ENCODE assay signal across 19 cellular contexts in genomic region chr3:157938154-157938774, GRCh38.
A peak's percentile ranks its signal among the peaks of the same experiment; 100 is the strongest.
DNase-seq lines count a peak whose midpoint lies in the region; ATAC-seq, FAIRE-seq and TF ChIP-seq lines count a peak whose summit lies in the region.
"Had no signal": no experiment of that assay in that cellular context is flagged by ENCODE, and none has a peak within 500 bp of the region (broad histone marks: within the 10 kb centered on the region; RNA-seq: fewer than 3 reads in every experiment).

No MANE protein-coding gene starts in this region.

- H3K36me3 ChIP-seq in ACC112 (ENCODE audit: insufficient read depth, low read length) = no peaks in the 10 kb centered on the region
- H3K36me3 ChIP-seq: tibial artery had no signal

- no peaks in the 10 kb centered on the region for H3K27me3 Mint-ChIP-seq in activated CD4-positive, alpha-beta T cell treated with anti-CD3 and anti-CD28 coated beads, Interleukin-2, amount 10 ng/mL, durations not matched to agents 7 days and 5 days

- H3K9me3 Mint-ChIP-seq in activated CD4-positive, alpha-beta T cell treated with anti-CD3 and anti-CD28 coated beads, Interleukin-2, amount 10 ng/mL, durations not matched to agents 7 days and 5 days = no peaks in the 10 kb centered on the region

- H2AFZ ChIP-seq in ACC112 (ENCODE audit: low read length, unreplicated experiment) = peak overlapping the region; percentile 32

- H3K4me3 Mint-ChIP-seq in activated CD4-positive, alpha-beta T cell treated with anti-CD3 and anti-CD28 coated beads, Interleukin-2, amount 10 ng/mL, durations not matched to agents 7 days and 5 days = no peak overlapping the region

- no peaks in the 10 kb centered on the region for H3K4me1 Mint-ChIP-seq in activated CD4-positive, alpha-beta T cell treated with anti-CD3 and anti-CD28 coated beads, Interleukin-2, amount 10 ng/mL, durations not matched to agents 7 days and 5 days

- H3K36me3 Mint-ChIP-seq in activated CD4-positive, alpha-beta T cell treated with anti-CD3 and anti-CD28 coated beads, Interleukin-2, amount 10 ng/mL, durations not matched to agents 7 days and 5 days (ENCODE audit: low read depth) = no peaks in the 10 kb centered on the region

- ATAC-seq in SK-N-SH treated with all-trans-retinoic acid at 6 μM for 48 hours (peak; percentile 93), GM19397 (IDR thresholded peaks at IDR 0.05; ENCODE audit: unreplicated experiment) (no peak)

- no peak overlapping the region for H3K27ac ChIP-seq in ACC112 (ENCODE audit: low read depth, low read length)
- H3K27ac ChIP-seq: tibial artery had no signal

- no peak for FAIRE-seq in RCC 7860 (lab: Jason Lieb, UNC)

- POLR2A ChIA-PET in activated CD4-positive, alpha-beta T cell treated with anti-CD3 and anti-CD28 coated beads, Interleukin-2, amount 10 ng/mL, durations not matched to agents 7 days and 5 days (lab: Charles Lee) = no interaction called here

- DNase-seq in KG1 (lab: John Stamatoyannopoulos, UW) = peak; percentile 24
- DNase-seq in fibroblast of gingiva (ENCODE audit: low read depth) = peak; percentile 60
- DNase-seq in RCC 7860 (ENCODE audit: low spot score) = no peak
- no peak for DNase-seq in activated CD4-positive, alpha-beta T cell treated with anti-CD3 and anti-CD28 coated beads, Interleukin-2, amount 10 ng/mL, durations not matched to agents 7 days and 5 days
- no peak for DNase-seq in NCI-H1105 (lab: John Stamatoyannopoulos, UW)
- DNase-seq: activated CD4-positive, alpha-beta T cell treated with anti-CD3 and anti-CD28 coated beads for 4 hours; anterior cingulate cortex; DMS153; effector memory CD4-positive, alpha-beta T cell; head of caudate nucleus; kidney glomerular epithelial cell; MM.1S; NCI-H2171 treated with DMSO at 0.1 percent for 48 hours; posterior cingulate gyrus; T-helper 1 cell had no signal

- H3K27me3 ChIP-seq in ACC112 (ENCODE audit: insufficient read depth, low read length) = no peaks in the 10 kb centered on the region
- H3K27me3 ChIP-seq: tibial artery had no signal

- H3K4me1 ChIP-seq in ACC112 (ENCODE audit: control insufficient read depth, insufficient read depth, low read length, unreplicated experiment) = peaks cover 10% of the 10 kb centered on the region

- CTCF ChIA-PET in activated CD4-positive, alpha-beta T cell treated with anti-CD3 and anti-CD28 coated beads, Interleukin-2, amount 10 ng/mL, durations not matched to agents 7 days and 5 days (lab: Charles Lee) = no interaction called here

- no peak overlapping the region for H3K4me3 ChIP-seq in ACC112 (ENCODE audit: low read depth, low read length)
- H3K4me3 ChIP-seq: tibial artery had no signal

- no peak overlapping the region for H3K27ac Mint-ChIP-seq in activated CD4-positive, alpha-beta T cell treated with anti-CD3 and anti-CD28 coated beads, Interleukin-2, amount 10 ng/mL, durations not matched to agents 7 days and 5 days

- no peaks in the 10 kb centered on the region for H3K79me2 ChIP-seq in ACC112 (ENCODE audit: control insufficient read depth, insufficient read depth, low read length, unreplicated experiment)

TF ChIP-seq in SK-N-SH treated with all-trans-retinoic acid at 6 μM for 48 hours, 23 proteins besides CTCF, POLR2A, EP300 and RAD21:
- TF ChIP-seq, protein P1, sequence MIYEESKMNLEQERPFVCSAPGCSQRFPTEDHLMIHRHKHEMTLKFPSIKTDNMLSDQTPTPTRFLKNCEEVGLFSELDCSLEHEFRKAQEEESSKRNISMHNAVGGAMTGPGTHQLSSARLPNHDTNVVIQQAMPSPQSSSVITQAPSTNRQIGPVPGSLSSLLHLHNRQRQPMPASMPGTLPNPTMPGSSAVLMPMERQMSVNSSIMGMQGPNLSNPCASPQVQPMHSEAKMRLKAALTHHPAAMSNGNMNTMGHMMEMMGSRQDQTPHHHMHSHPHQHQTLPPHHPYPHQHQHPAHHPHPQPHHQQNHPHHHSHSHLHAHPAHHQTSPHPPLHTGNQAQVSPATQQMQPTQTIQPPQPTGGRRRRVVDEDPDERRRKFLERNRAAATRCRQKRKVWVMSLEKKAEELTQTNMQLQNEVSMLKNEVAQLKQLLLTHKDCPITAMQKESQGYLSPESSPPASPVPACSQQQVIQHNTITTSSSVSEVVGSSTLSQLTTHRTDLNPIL (CRISPR knock-in tag; IDR thresholded peaks at IDR 0.05; ENCODE audit: low read depth) = no peak
- TF ChIP-seq ZNF565 (CRISPR knock-in tag; conservative IDR thresholded peaks at IDR 0.05; ENCODE audit: low read depth) (no peak), ISL1 (CRISPR knock-in tag; IDR thresholded peaks at IDR 0.05) (no peak), TOX (CRISPR knock-in tag; IDR thresholded peaks at IDR 0.05; ENCODE audit: borderline replicate concordance) (peak; percentile 82)

Comparison
In these comparisons a context has a peak if more than half of its experiments do, and no peak if none do; other contexts are left out.
1. DNase-seq: peak in KG1 (single experiment) and fibroblast of gingiva (single experiment); none in RCC 7860 (single experiment), activated CD4-positive, alpha-beta T cell treated with anti-CD3 and anti-CD28 coated beads, Interleukin-2, amount 10 ng/mL, durations not matched to agents 7 days and 5 days (single experiment) and NCI-H1105 (single experiment).